In the genomic region with DNA sequence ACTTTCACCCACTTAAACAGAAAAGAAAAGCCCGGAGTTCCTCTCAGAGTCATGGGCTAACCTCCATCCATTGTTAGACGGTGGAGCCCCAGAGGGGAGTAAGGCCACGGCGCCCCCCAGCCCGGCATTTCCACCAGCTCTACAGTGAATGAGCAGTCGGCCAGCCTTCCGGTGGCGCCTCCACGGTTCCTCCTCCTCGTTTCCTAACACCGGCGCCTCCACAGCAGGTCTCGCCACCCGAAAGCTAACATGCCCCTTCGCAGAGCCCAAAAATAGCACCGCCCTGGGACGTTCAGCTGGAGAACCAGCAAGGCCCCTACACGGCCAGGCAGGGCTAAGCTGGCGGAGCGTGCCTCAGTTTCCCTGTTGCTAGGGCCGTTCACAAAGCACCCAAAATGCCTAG, we compare ENCODE assay signal across 9 cellular contexts. TPM values are rescaled to one million over a fixed set of nuclear protein-coding genes. Genes with fewer than 3 reads are reported as not detected.
A peak's percentile ranks its signal among the peaks of the same experiment; 100 is the strongest.
DNase-seq lines count a peak whose midpoint lies in the region; ATAC-seq, FAIRE-seq and TF ChIP-seq lines count a peak whose summit lies in the region.
"Had no signal": no experiment of that assay in that cellular context is flagged by ENCODE, and none has a peak within 500 bp of the region (broad histone marks: within the 10 kb centered on the region; RNA-seq: fewer than 3 reads in every experiment).

No MANE protein-coding gene starts in this region.

- POLR2A ChIA-PET in H1 (lab: Charles Lee; ENCODE audit: partially characterized antibody): interaction anchor here (0.9 to 1.5 kb wide), 4 partner anchors 10 to 72 kb away, joined by 3 to 7 read pairs (median 3); no protein-coding TSS in a partner anchor

- peak overlapping the region; percentile 69 for H3K4ac ChIP-seq in H1 (replicated peaks; ENCODE audit: insufficient read length, low read depth, low read length)

- H3K9me3 ChIP-seq in ES-I3 (ENCODE audit: control insufficient read depth, insufficient read depth, low read length) (peaks cover 4% of the 10 kb centered on the region; the same call in 1 of the 2 replicates), MM.1S (replicated peaks; ENCODE audit: insufficient read depth, low read length) (no peaks in the 10 kb centered on the region), H1 (ENCODE audit: insufficient read depth in 2 of 2, low read depth in 1 of 2, low read length in 1 of 2) (no peaks in the 10 kb centered on the region)

- H3K9me3 Mint-ChIP-seq in activated CD8-positive, alpha-beta memory T cell treated with anti-CD3 and anti-CD28 coated beads, Interleukin-2, amount 10 ng/mL, durations not matched to agents 7 days and 5 days (ENCODE audit: low read depth): no peaks in the 10 kb centered on the region
- peaks cover 16% of the 10 kb centered on the region for H3K9me3 Mint-ChIP-seq in mesothelial cell of epicardium

- H3F3A ChIP-seq in MM.1S (ENCODE audit: insufficient read depth, low read length): no peaks in the 10 kb centered on the region

- H2BK120ac ChIP-seq in H1 (replicated peaks; ENCODE audit: low read depth, low read length): no peak overlapping the region

- H2AK5ac ChIP-seq in H1 (ENCODE audit: low read depth, low read length): no peak overlapping the region

- peak overlapping the region; percentile 93 for H3K4me3 Mint-ChIP-seq in activated CD8-positive, alpha-beta memory T cell treated with anti-CD3 and anti-CD28 coated beads, Interleukin-2, amount 10 ng/mL, durations not matched to agents 7 days and 5 days
- H3K4me3 Mint-ChIP-seq in mesothelial cell of epicardium: peak overlapping the region; percentile 83

- peaks cover 41% of the 10 kb centered on the region for H3K36me3 Mint-ChIP-seq in activated CD8-positive, alpha-beta memory T cell treated with anti-CD3 and anti-CD28 coated beads, Interleukin-2, amount 10 ng/mL, durations not matched to agents 7 days and 5 days
- peaks cover 19% of the 10 kb centered on the region for H3K36me3 Mint-ChIP-seq in mesothelial cell of epicardium

- no peak overlapping the region for H2BK20ac ChIP-seq in H1 (ENCODE audit: low read length)

- peaks cover 6% of the 10 kb centered on the region for H3K79me1 ChIP-seq in H1 (ENCODE audit: low read depth, low read length)

- FAIRE-seq in H1 (lab: Jason Lieb, UNC): no peak
- FAIRE-seq: TTC549 had no signal

- H4K91ac ChIP-seq in H1 (replicated peaks; ENCODE audit: insufficient read length, low read length): peak overlapping the region; percentile 10

- no peak for TF ChIP-seq RAD21 in H1 (IDR thresholded peaks at IDR 0.05 in 1 of 2, conservative IDR thresholded peaks at IDR 0.05 in 1 of 2; ENCODE audit: low read depth in 2 of 2, low read length in 2 of 2)

- peaks cover 8% of the 10 kb centered on the region for H3K23me2 ChIP-seq in H1 (ENCODE audit: low read depth, low read length)

- no peak; a peak in 1 of 3 replicates for TF ChIP-seq POLR2A in H1 (IDR thresholded peaks at IDR 0.05; ENCODE audit: control extremely low read depth in 1 of 2, low read depth in 2 of 2, low read length in 2 of 2)

- peak overlapping the region; percentile 96 for H2AFZ ChIP-seq in MM.1S (ENCODE audit: low read length)
- H2AFZ ChIP-seq in H1 (ENCODE audit: low read length): no peak overlapping the region; the same call in 1 of the 2 replicates

- no peak overlapping the region for H3K56ac ChIP-seq in H1 (replicated peaks; ENCODE audit: insufficient read length, low read depth, low read length)

- H3K9ac ChIP-seq in ES-I3 (ENCODE audit: low read depth, low read length) (peak overlapping the region; percentile 95), MM.1S (ENCODE audit: low read length) (peak overlapping the region; percentile 78), H1 (replicated peaks in 1 of 4; ENCODE audit: extremely low read depth in 1 of 4, low read depth in 3 of 4, low read length in 3 of 4) (peak overlapping the region in 3 of 4 experiments; percentile 56 to 80 (median 70); a peak in 6 of 7 replicates)

- H3K23ac ChIP-seq in H1 (ENCODE audit: insufficient read length): no peak overlapping the region

- DNase-seq in MM.1S (no peak), H1 (ENCODE audit: low read depth in 1 of 2, low spot score in 2 of 2) (peak in 1 of 2 experiments; percentile 56), mesothelial cell of epicardium (ENCODE audit: low spot score in 2 of 2, unreplicated experiment in 2 of 2) (peak in 1 of 2 experiments; percentile 54), superior temporal gyrus (ENCODE audit: extremely low spot score) (no peak)
- peak; percentile 64 for DNase-seq in activated CD8-positive, alpha-beta memory T cell treated with anti-CD3 and anti-CD28 coated beads, Interleukin-2, amount 10 ng/mL, durations not matched to agents 7 days and 5 days
- DNase-seq in stimulated activated naive CD4-positive, alpha-beta T cell (lab: John Stamatoyannopoulos, UW): peak in 4 of 6 experiments; percentile 7 to 47 (median 28)

- 1% methylated on average over 18 of the region's 21 CpGs; no CpG with 5 or more reads in 1 of the 2 experiments for WGBS in H1 (ENCODE audit: extremely low coverage in 1 of 2, insufficient coverage in 1 of 2, insufficient read length in 1 of 2, insufficient replicate concordance in 2 of 2, low coverage in 1 of 2, low lambda C conversion rate in 2 of 2, missing lambda C conversion rate in 1 of 2), 2 experiments

- H3K9me2 ChIP-seq in MM.1S (replicated peaks; ENCODE audit: insufficient read depth, low read length): no peaks in the 10 kb centered on the region

- H3K4me2 ChIP-seq in MM.1S (ENCODE audit: low read depth, low read length): peak overlapping the region; percentile 78
- peak overlapping the region; percentile 75 to 94 for H3K4me2 ChIP-seq in H1 (ENCODE audit: insufficient read depth in 1 of 2, low read depth in 2 of 2, low read length in 2 of 2)

- no peak overlapping the region for H2BK12ac ChIP-seq in H1 (ENCODE audit: low read depth, low read length)

- H3K4me1 ChIP-seq in ES-I3 (ENCODE audit: insufficient read depth, low read length): peaks cover 7% of the 10 kb centered on the region
- H3K4me1 ChIP-seq in MM.1S (ENCODE audit: low read length): peaks cover 8% of the 10 kb centered on the region
- peaks cover 3 to 7% (median 5%) of the 10 kb centered on the region in 4 experiments; a peak in 5 of 7 replicates for H3K4me1 ChIP-seq in H1 (replicated peaks in 1 of 4; ENCODE audit: control insufficient read depth in 3 of 4, insufficient read depth in 4 of 4, low read length in 3 of 4)

- H3K27me3 ChIP-seq in MM.1S (replicated peaks; ENCODE audit: insufficient read depth, low read length): no peaks in the 10 kb centered on the region
- H3K27me3 ChIP-seq in H1 (replicated peaks in 1 of 4; ENCODE audit: control insufficient read depth in 3 of 4, extremely low read depth in 1 of 4, insufficient read depth in 3 of 4, low read length in 3 of 4): no peaks in the 10 kb centered on the region; a peak in 1 of 7 replicates

- H3K14ac ChIP-seq in H1 (ENCODE audit: insufficient read length): no peak overlapping the region

- H3K79me2 ChIP-seq in MM.1S (ENCODE audit: low read length) (peaks cover 19% of the 10 kb centered on the region), H1 (ENCODE audit: control insufficient read depth in 1 of 2, insufficient read depth in 2 of 2, low read length in 2 of 2) (peaks cover 18 to 52% of the 10 kb centered on the region in 2 experiments)

- no peak for TF ChIP-seq EP300 in H1 (IDR thresholded peaks at IDR 0.05; ENCODE audit: borderline replicate concordance in 1 of 2, low read depth in 2 of 2, low read length in 2 of 2)

- H3K27ac ChIP-seq in MM.1S (ENCODE audit: low read length) (no peak overlapping the region), H1 (ENCODE audit: low read depth, low read length) (no peak overlapping the region; the same call in 1 of the 2 replicates)

- H3K18ac ChIP-seq in H1 (ENCODE audit: extremely low read depth, low read length): no peak overlapping the region

- H4K20me1 ChIP-seq in MM.1S (ENCODE audit: insufficient read depth, low read length): no peaks in the 10 kb centered on the region
- peaks cover 0 to 7% of the 10 kb centered on the region in 2 experiments for H4K20me1 ChIP-seq in H1 (replicated peaks in 1 of 2; ENCODE audit: control insufficient read depth in 1 of 2, insufficient read depth in 2 of 2, low read length in 2 of 2)

- H2BK5ac ChIP-seq in H1 (ENCODE audit: low read depth, low read length): peak overlapping the region; percentile 18; the same call in 1 of the 2 replicates

- H3K27me3 Mint-ChIP-seq in activated CD8-positive, alpha-beta memory T cell treated with anti-CD3 and anti-CD28 coated beads, Interleukin-2, amount 10 ng/mL, durations not matched to agents 7 days and 5 days: peaks cover 31% of the 10 kb centered on the region
- peaks cover 1% of the 10 kb centered on the region for H3K27me3 Mint-ChIP-seq in mesothelial cell of epicardium (ENCODE audit: low read depth)

- TF ChIP-seq CTCF in MM.1S (IDR thresholded peaks at IDR 0.05; ENCODE audit: low read length): no peak
- TF ChIP-seq CTCF in H1 (IDR thresholded peaks at IDR 0.05; ENCODE audit: control extremely low read depth in 1 of 3, insufficient read depth in 1 of 3, low read depth in 1 of 3, low read length in 3 of 3): no peak
- TF ChIP-seq CTCF in mesothelial cell of epicardium (IDR thresholded peaks at IDR 0.05; ENCODE audit: unreplicated experiment): no peak

- H3K4me3 ChIP-seq in MM.1S (ENCODE audit: low read length): peak overlapping the region; percentile 90
- H3K4me3 ChIP-seq in H1 (ENCODE audit: extremely low read depth in 1 of 4, insufficient read depth in 2 of 4, low read depth in 3 of 4, low read length in 4 of 4): peak overlapping the region; percentile 91 to 96 (median 92)

- no peak overlapping the region for H2BK15ac ChIP-seq in H1 (ENCODE audit: low read length)

- peak; percentile 13 for ATAC-seq in activated CD8-positive, alpha-beta memory T cell treated with anti-CD3 and anti-CD28 coated beads, Interleukin-2, amount 10 ng/mL, durations not matched to agents 7 days and 5 days
- no peak for ATAC-seq in HG02973 (IDR thresholded peaks at IDR 0.05; ENCODE audit: unreplicated experiment)

- no peak overlapping the region for H4K8ac ChIP-seq in H1 (ENCODE audit: extremely low read depth, insufficient read depth, low read length)

- H3K4me1 Mint-ChIP-seq in activated CD8-positive, alpha-beta memory T cell treated with anti-CD3 and anti-CD28 coated beads, Interleukin-2, amount 10 ng/mL, durations not matched to agents 7 days and 5 days: peaks cover 54% of the 10 kb centered on the region
- H3K4me1 Mint-ChIP-seq in mesothelial cell of epicardium: peaks cover 29% of the 10 kb centered on the region

- peak overlapping the region; percentile 99 for H3K27ac Mint-ChIP-seq in activated CD8-positive, alpha-beta memory T cell treated with anti-CD3 and anti-CD28 coated beads, Interleukin-2, amount 10 ng/mL, durations not matched to agents 7 days and 5 days
- H3K27ac Mint-ChIP-seq in mesothelial cell of epicardium: peak overlapping the region; percentile 80

- CTCF ChIA-PET in activated CD8-positive, alpha-beta memory T cell treated with anti-CD3 and anti-CD28 coated beads, Interleukin-2, amount 10 ng/mL, durations not matched to agents 7 days and 5 days (lab: Charles Lee): interaction anchor here (1.0 to 1.6 kb wide), 3 partner anchors 19 to 93 kb away, joined by 3 to 4 read pairs (median 3); no protein-coding TSS in a partner anchor
- CTCF ChIA-PET in H1 (lab: Charles Lee; ENCODE audit: partially characterized antibody): interaction anchor here (0.8 to 1.3 kb wide), 2 partner anchors 14 to 22 kb away, joined by 3 read pairs; no protein-coding TSS in a partner anchor

- H4K5ac ChIP-seq in H1 (ENCODE audit: insufficient read length, low read depth, low read length): peak overlapping the region; percentile 40

- H3K36me3 ChIP-seq in ES-I3 (ENCODE audit: insufficient read depth, low read length): no peaks in the 10 kb centered on the region
- no peaks in the 10 kb centered on the region for H3K36me3 ChIP-seq in MM.1S (replicated peaks; ENCODE audit: insufficient read depth, low read length)
- no peaks in the 10 kb centered on the region; a peak in 2 of 8 replicates for H3K36me3 ChIP-seq in H1 (ENCODE audit: control insufficient read depth in 2 of 4, insufficient read depth in 4 of 4, low read length in 3 of 4)

RNA-seq across cellular contexts. Expression of gene MMD, which starts 0.9 kb away (rescaled TPM):
- 10 to 100 TPM; 41.5 to 41.9 TPM for total RNA-seq in activated CD8-positive, alpha-beta memory T cell treated with anti-CD3 and anti-CD28 coated beads, Interleukin-2, amount 10 ng/mL, durations not matched to agents 7 days and 5 days
- 34.0 and 37.8 TPM in 2 replicates for total RNA-seq in H1 (2021; fragmentation: NEBNext Ultra II Directional; extraction: Animal tissue kit (Norgen Biotek cat#: 25700))
- polyA plus RNA-seq in H1 (2011; rRNA removed): 22.1 and 28.2 TPM in 2 replicates
- 23.4 TPM for polyA plus RNA-seq in H1 (2011; cell fraction: cytosol; rRNA removed)
- 22.0 TPM for polyA plus RNA-seq in H1 (2011; cell fraction: nucleus; rRNA removed)
- polyA plus RNA-seq in H1 (2012, experiment 1 of 2): 18.6 to 24.4 TPM (median 22.7 TPM) in 4 replicates
- polyA plus RNA-seq in H1 (2012, experiment 2 of 2): 5.0 TPM
- polyA plus RNA-seq in H1 (2013, experiment 1 of 2): 29.4 TPM
- polyA plus RNA-seq in H1 (2013, experiment 2 of 2): 32.1 TPM
- 19.3 and 23.3 TPM in 2 replicates for polyA minus RNA-seq in H1 (2011; rRNA and poly(A)+ RNA removed)
- 9.0 TPM for polyA minus RNA-seq in H1 (2011; cell fraction: cytosol; rRNA and poly(A)+ RNA removed)
- polyA minus RNA-seq in H1 (2011; cell fraction: nucleus; rRNA and poly(A)+ RNA removed): 20.8 TPM
- 36.6 to 42.4 TPM (median 37.6 TPM) in 3 replicates for total RNA-seq in mesothelial cell of epicardium

Comparison
In these comparisons a context has a peak if more than half of its experiments do, and no peak if none do; other contexts are left out.
1. DNase-seq: peak in activated CD8-positive, alpha-beta memory T cell treated with anti-CD3 and anti-CD28 coated beads, Interleukin-2, amount 10 ng/mL, durations not matched to agents 7 days and 5 days (single experiment) and stimulated activated naive CD4-positive, alpha-beta T cell (4 of 6); none in MM.1S (single experiment) and superior temporal gyrus (single experiment).
2. Peak in every context shown above with its lines, with median percentiles within 50 percentile points of each other: H3K9ac ChIP-seq.